1 cellular context compared by ENCODE assay signal in genomic region chr12:10967409-10967808, GRCh38.
TF ChIP-seq lines count a peak whose summit lies in the region.

No MANE protein-coding gene starts in this region.

TF ChIP-seq in IMR-90, 13 proteins besides CTCF, POLR2A, EP300 and RAD21:
- TF ChIP-seq MXI1 (IDR thresholded peaks at IDR 0.05; ENCODE audit: borderline replicate concordance, low read depth, low read length) (no peak), MAFK (IDR thresholded peaks at IDR 0.05; ENCODE audit: low read depth, low read length) (no peak), CEBPB (IDR thresholded peaks at IDR 0.05; ENCODE audit: low read depth, low read length) (no peak), CHD1 (IDR thresholded peaks at IDR 0.05; ENCODE audit: low read depth, low read length) (no peak)
TF ChIP-seq in IMR-90: peak in this region for 0.
